Comparison of ENCODE assay signal across 14 cellular contexts in genomic region chr12:110307372-110307771, GRCh38. TPM values are rescaled to one million over a fixed set of nuclear protein-coding genes. Genes with fewer than 3 reads are reported as not detected.
DNase-seq lines count a peak whose midpoint lies in the region; ATAC-seq and TF ChIP-seq lines count a peak whose summit lies in the region.
"Had no signal": no experiment of that assay in that cellular context is flagged by ENCODE, and none has a peak within 500 bp of the region (broad histone marks: within the 10 kb centered on the region; RNA-seq: fewer than 3 reads in every experiment).

No MANE protein-coding gene starts in this region.

- no peak for TF ChIP-seq CTCF in fibroblast of mammary gland (conservative IDR thresholded peaks at IDR 0.05; ENCODE audit: control insufficient read depth, insufficient read depth, low read depth, low read length)

- peaks cover 15% of the 10 kb centered on the region for H3K36me3 Mint-ChIP-seq in activated naive CD8-positive, alpha-beta T cell
- peaks cover 27% of the 10 kb centered on the region for H3K36me3 Mint-ChIP-seq in activated naive CD8-positive, alpha-beta T cell treated with anti-CD3 and anti-CD28 coated beads for 36 hours
- H3K36me3 Mint-ChIP-seq in T-helper 17 cell (ENCODE audit: low read depth): peaks cover 9% of the 10 kb centered on the region
- peaks cover 64% of the 10 kb centered on the region for H3K36me3 Mint-ChIP-seq in stimulated activated naive CD8-positive, alpha-beta T cell treated with anti-CD3 and anti-CD28 coated beads, Interleukin-15, Interleukin-2, amounts not matched to agents 100 ng/mL and 50 ng/mL, for 24 hours (ENCODE audit: low read depth)

- no peaks in the 10 kb centered on the region for H3K27me3 Mint-ChIP-seq in activated naive CD8-positive, alpha-beta T cell
- H3K27me3 Mint-ChIP-seq in activated naive CD8-positive, alpha-beta T cell treated with anti-CD3 and anti-CD28 coated beads for 36 hours: no peaks in the 10 kb centered on the region
- H3K27me3 Mint-ChIP-seq in T-helper 17 cell: no peaks in the 10 kb centered on the region
- no peaks in the 10 kb centered on the region for H3K27me3 Mint-ChIP-seq in stimulated activated naive CD8-positive, alpha-beta T cell treated with anti-CD3 and anti-CD28 coated beads, Interleukin-15, Interleukin-2, amounts not matched to agents 100 ng/mL and 50 ng/mL, for 24 hours
- H3K27me3 Mint-ChIP-seq: dendritic cell treated with granulocyte-macrophage colony-stimulating factor and Interleukin-4, amounts not matched to agents 40 ng/mL and 50 ng/mL, for 4 days had no signal

- H3K27ac Mint-ChIP-seq in activated naive CD8-positive, alpha-beta T cell: no peak overlapping the region
- no peak overlapping the region for H3K27ac Mint-ChIP-seq in activated naive CD8-positive, alpha-beta T cell treated with anti-CD3 and anti-CD28 coated beads for 36 hours
- H3K27ac Mint-ChIP-seq in T-helper 17 cell: peak overlapping the region; percentile 87
- H3K27ac Mint-ChIP-seq in stimulated activated naive CD8-positive, alpha-beta T cell treated with anti-CD3 and anti-CD28 coated beads, Interleukin-15, Interleukin-2, amounts not matched to agents 100 ng/mL and 50 ng/mL, for 24 hours: peak overlapping the region; percentile 19
- H3K27ac Mint-ChIP-seq: dendritic cell treated with granulocyte-macrophage colony-stimulating factor and Interleukin-4, amounts not matched to agents 40 ng/mL and 50 ng/mL, for 4 days had no signal

- no peaks in the 10 kb centered on the region for H3K9me3 ChIP-seq in T-helper 17 cell (ENCODE audit: control insufficient read depth, low read length, poor library complexity, severe bottlenecking)

- DNase-seq in activated naive CD8-positive, alpha-beta T cell treated with anti-CD3 and anti-CD28 coated beads for 36 hours: no peak
- DNase-seq in T-helper 17 cell: no peak
- DNase-seq in fibroblast of mammary gland (ENCODE audit: low read depth): peak; percentile 16
- no peak for DNase-seq in SW480 (ENCODE audit: low spot score)
- no peak for DNase-seq in stimulated activated CD4-positive, alpha-beta T cell treated with anti-CD3 and anti-CD28 coated beads, Interleukin-15, amount 100 ng/mL, for 24 hours
- DNase-seq: hypothalamus, NCI-H2081 treated with DMSO at 0.1 percent for 48 hours, SW 1271 had no signal

- peak overlapping the region; percentile 35 for H3K4me3 Mint-ChIP-seq in activated naive CD8-positive, alpha-beta T cell
- no peak overlapping the region for H3K4me3 Mint-ChIP-seq in activated naive CD8-positive, alpha-beta T cell treated with anti-CD3 and anti-CD28 coated beads for 36 hours
- H3K4me3 Mint-ChIP-seq in T-helper 17 cell: peak overlapping the region; percentile 57
- no peak overlapping the region for H3K4me3 Mint-ChIP-seq in stimulated activated naive CD8-positive, alpha-beta T cell treated with anti-CD3 and anti-CD28 coated beads, Interleukin-15, Interleukin-2, amounts not matched to agents 100 ng/mL and 50 ng/mL, for 24 hours
- H3K4me3 Mint-ChIP-seq: dendritic cell treated with granulocyte-macrophage colony-stimulating factor and Interleukin-4, amounts not matched to agents 40 ng/mL and 50 ng/mL, for 4 days had no signal

- H3K4me1 Mint-ChIP-seq in activated naive CD8-positive, alpha-beta T cell (ENCODE audit: low read depth): peaks cover 49% of the 10 kb centered on the region
- H3K4me1 Mint-ChIP-seq in activated naive CD8-positive, alpha-beta T cell treated with anti-CD3 and anti-CD28 coated beads for 36 hours: peaks cover 31% of the 10 kb centered on the region
- peaks cover 33% of the 10 kb centered on the region for H3K4me1 Mint-ChIP-seq in T-helper 17 cell
- H3K4me1 Mint-ChIP-seq in stimulated activated naive CD8-positive, alpha-beta T cell treated with anti-CD3 and anti-CD28 coated beads, Interleukin-15, Interleukin-2, amounts not matched to agents 100 ng/mL and 50 ng/mL, for 24 hours (ENCODE audit: low read depth): peaks cover 56% of the 10 kb centered on the region

- ATAC-seq in T-helper 17 cell (peak; percentile 27), GM19328 (IDR thresholded peaks at IDR 0.05; ENCODE audit: unreplicated experiment) (no peak)
- ATAC-seq: HepG2, Panc1 had no signal

- no peak overlapping the region for H3K4me3 ChIP-seq in fibroblast of mammary gland (ENCODE audit: control insufficient read depth, low read depth, low read length)

- H3K9me3 Mint-ChIP-seq in activated naive CD8-positive, alpha-beta T cell (ENCODE audit: low read depth): no peaks in the 10 kb centered on the region
- no peaks in the 10 kb centered on the region for H3K9me3 Mint-ChIP-seq in activated naive CD8-positive, alpha-beta T cell treated with anti-CD3 and anti-CD28 coated beads for 36 hours
- H3K9me3 Mint-ChIP-seq in stimulated activated naive CD8-positive, alpha-beta T cell treated with anti-CD3 and anti-CD28 coated beads, Interleukin-15, Interleukin-2, amounts not matched to agents 100 ng/mL and 50 ng/mL, for 24 hours: no peaks in the 10 kb centered on the region
- H3K9me3 Mint-ChIP-seq: dendritic cell treated with granulocyte-macrophage colony-stimulating factor and Interleukin-4, amounts not matched to agents 40 ng/mL and 50 ng/mL, for 4 days had no signal

RNA-seq across cellular contexts. Expression of gene ATP2A2, which starts 26.3 kb away (rescaled TPM):
- 100 to 1,000 TPM; 148 to 151 TPM for total RNA-seq in activated naive CD8-positive, alpha-beta T cell treated with anti-CD3 and anti-CD28 coated beads for 36 hours
- total RNA-seq in T-helper 17 cell: 100 to 1,000 TPM; 109 to 116 TPM

Comparison
In these comparisons a context has a peak if more than half of its experiments do, and no peak if none do; other contexts are left out.
1. H3K4me3 Mint-ChIP-seq: peak in activated naive CD8-positive, alpha-beta T cell (single experiment) and T-helper 17 cell (single experiment); none in activated naive CD8-positive, alpha-beta T cell treated with anti-CD3 and anti-CD28 coated beads for 36 hours (single experiment) and stimulated activated naive CD8-positive, alpha-beta T cell treated with anti-CD3 and anti-CD28 coated beads, Interleukin-15, Interleukin-2, amounts not matched to agents 100 ng/mL and 50 ng/mL, for 24 hours (single experiment).
2. H3K27ac Mint-ChIP-seq: peak in T-helper 17 cell (single experiment) and stimulated activated naive CD8-positive, alpha-beta T cell treated with anti-CD3 and anti-CD28 coated beads, Interleukin-15, Interleukin-2, amounts not matched to agents 100 ng/mL and 50 ng/mL, for 24 hours (single experiment); none in activated naive CD8-positive, alpha-beta T cell (single experiment) and activated naive CD8-positive, alpha-beta T cell treated with anti-CD3 and anti-CD28 coated beads for 36 hours (single experiment).